In genomic region chr3:127690823-127691452, GRCh38 we compare ENCODE assay signal across 8 cellular contexts. TPM values are rescaled to one million over a fixed set of nuclear protein-coding genes. Genes with fewer than 3 reads are reported as not detected.
DNase-seq lines count a peak whose midpoint lies in the region; ATAC-seq and TF ChIP-seq lines count a peak whose summit lies in the region.

No MANE protein-coding gene starts in this region.

- H3K27ac Mint-ChIP-seq in T-cell, result no peak overlapping the region

- H3K4me3 Mint-ChIP-seq in T-cell, result no peak overlapping the region

- no peaks in the 10 kb centered on the region for H3K9me3 Mint-ChIP-seq in T-cell

- H3K4me1 ChIP-seq in lung (ENCODE audit: control insufficient read depth in 2 of 2, insufficient read depth in 2 of 2, low read length in 2 of 2), result peaks cover 0 to 4% of the 10 kb centered on the region in 2 donors

- H3K4me1 Mint-ChIP-seq in T-cell, result no peaks in the 10 kb centered on the region

- H3K36me3 Mint-ChIP-seq in T-cell, result no peaks in the 10 kb centered on the region

- H3K27ac ChIP-seq in lung (ENCODE audit: low read depth in 1 of 2, low read length in 1 of 2), result peak overlapping the region in 1 of 2 donors; percentile 43

- peak; percentile 12 for ATAC-seq in lung (ENCODE audit: insufficient read depth, low FRiP score)
- ATAC-seq in T-cell (replicated peaks in 1 of 4), result no peak
- ATAC-seq in HG02610 (IDR thresholded peaks at IDR 0.05; ENCODE audit: unreplicated experiment), result no peak

- no peaks in the 10 kb centered on the region for H3K27me3 ChIP-seq in lung (ENCODE audit: control insufficient read depth, insufficient read depth)

- TF ChIP-seq CTCF in cardiac fibroblast (IDR thresholded peaks at IDR 0.05; ENCODE audit: low read depth, low read length) (peak; percentile 90), lung (IDR thresholded peaks at IDR 0.05; ENCODE audit: control extremely low read depth, extremely low read depth) (no peak)

- DNase-seq in SIG-M5 treated with dmso at 0.1 percent for 504 hours (lab: John Stamatoyannopoulos, UW; ENCODE audit: unreplicated experiment) (peak; percentile 47), SIG-M5 (lab: John Stamatoyannopoulos, UW) (no peak), NCI-H460 (ENCODE audit: extremely low read depth, low read depth) (peak; percentile 43), cardiac fibroblast (ENCODE audit: low read depth in 2 of 2) (peak; percentile 74 to 75), lung (ENCODE audit: low spot score) (no peak), T-cell (no peak), hypothalamus (lab: John Stamatoyannopoulos, UW) (no peak)

- no peaks in the 10 kb centered on the region for H3K36me3 ChIP-seq in lung (ENCODE audit: control insufficient read depth in 2 of 2, insufficient read depth in 2 of 2, low read length in 2 of 2)

- POLR2A ChIA-PET in T-cell (lab: Charles Lee), result no interaction called here

- no peak overlapping the region for H3K4me3 ChIP-seq in cardiac fibroblast (replicated peaks in 1 of 2; ENCODE audit: low read depth in 2 of 2, low read length in 2 of 2)
- H3K4me3 ChIP-seq in lung, result no peak overlapping the region

- 90 to 91% methylated on average over 4 of the region's 4 CpGs for WGBS in lung, 2 donors

- H3K9me3 ChIP-seq in lung (ENCODE audit: control insufficient read depth in 2 of 2, insufficient read depth in 1 of 2, low read length in 1 of 2), result no peaks in the 10 kb centered on the region

- CTCF ChIA-PET in T-cell (lab: Charles Lee), result no interaction called here

- no peaks in the 10 kb centered on the region for H3K27me3 Mint-ChIP-seq in T-cell

RNA-seq across cellular contexts. Expression of gene ABTB1, which starts 18.2 kb away (rescaled TPM):
- total RNA-seq in NCI-H460 (2014; rRNA removed; shearing (Covaris generic)), result 1.6 and 2.9 TPM in 2 replicates
- 1.1 and 2.3 TPM in 2 replicates for polyA plus RNA-seq in NCI-H460 (2014; cell fraction: nucleus; rRNA removed)
- total RNA-seq in lung (10 to 100 TPM; 46.0 to 51.2 TPM), T-cell (100 to 1,000 TPM; 107 to 187 (median 166) TPM)
- 100 to 1,000 TPM in 1 of 2 donors, 10 to 100 TPM in 1; 30.7 to 102 TPM for polyA plus RNA-seq in lung

Comparison
In these comparisons a context has a peak if more than half of its experiments do, and no peak if none do; other contexts are left out.
1. DNase-seq: peak in SIG-M5 treated with dmso at 0.1 percent for 504 hours (single experiment), NCI-H460 (single experiment) and cardiac fibroblast (2 of 2); none in SIG-M5 (single experiment), lung (single experiment), T-cell (0 of 34) and hypothalamus (0 of 51).
2. RNA of gene ABTB1, which starts 18.2 kb away (total RNA-seq): 107 to 187 TPM in T-cell and 46.0 to 51.2 TPM in lung; 1.6 to 2.9 TPM in NCI-H460; every median in the first group is over 10 times any median in the second.